In the genomic region with DNA sequence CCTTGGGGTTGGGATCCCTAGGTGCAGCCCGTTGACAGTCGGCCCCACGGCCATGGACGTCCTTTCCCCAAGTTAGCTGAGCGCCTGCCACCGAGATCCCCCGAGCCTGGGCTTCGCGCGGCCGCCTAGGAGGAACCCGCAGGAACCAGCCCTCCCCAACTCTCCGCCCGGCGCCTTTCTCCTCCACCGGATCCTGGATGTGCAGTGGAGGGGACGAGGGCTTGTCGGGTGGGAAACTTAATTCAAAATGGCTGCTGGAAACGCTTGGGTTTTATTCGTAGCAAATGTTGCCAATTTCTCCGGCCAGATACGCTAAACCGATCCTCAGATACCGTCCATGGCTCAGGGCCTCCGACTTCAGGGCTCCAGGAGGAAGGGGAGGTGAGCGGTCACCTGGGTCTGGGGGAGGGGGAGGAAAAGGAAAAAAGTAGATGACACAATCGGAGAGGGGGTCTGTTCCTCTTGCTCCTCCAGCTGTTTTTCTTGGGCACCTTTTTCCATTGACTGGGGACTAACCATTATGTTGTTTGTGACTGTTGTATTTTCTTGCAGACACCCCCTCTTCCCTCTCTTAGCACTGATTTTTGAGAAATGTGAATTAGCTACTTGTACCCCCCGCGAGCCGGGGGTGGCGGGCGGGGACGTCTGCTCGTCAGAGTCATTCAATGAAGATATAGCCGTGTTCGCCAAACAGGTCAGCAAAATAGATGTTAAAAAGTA, we compare ENCODE assay signal across 2 cellular contexts.
TF ChIP-seq lines count a peak whose summit lies in the region.

No MANE protein-coding gene starts in this region.

TF ChIP-seq in liver, 16 proteins besides CTCF, POLR2A, EP300 and RAD21 (continued from another document):
- TF ChIP-seq, protein P1, sequence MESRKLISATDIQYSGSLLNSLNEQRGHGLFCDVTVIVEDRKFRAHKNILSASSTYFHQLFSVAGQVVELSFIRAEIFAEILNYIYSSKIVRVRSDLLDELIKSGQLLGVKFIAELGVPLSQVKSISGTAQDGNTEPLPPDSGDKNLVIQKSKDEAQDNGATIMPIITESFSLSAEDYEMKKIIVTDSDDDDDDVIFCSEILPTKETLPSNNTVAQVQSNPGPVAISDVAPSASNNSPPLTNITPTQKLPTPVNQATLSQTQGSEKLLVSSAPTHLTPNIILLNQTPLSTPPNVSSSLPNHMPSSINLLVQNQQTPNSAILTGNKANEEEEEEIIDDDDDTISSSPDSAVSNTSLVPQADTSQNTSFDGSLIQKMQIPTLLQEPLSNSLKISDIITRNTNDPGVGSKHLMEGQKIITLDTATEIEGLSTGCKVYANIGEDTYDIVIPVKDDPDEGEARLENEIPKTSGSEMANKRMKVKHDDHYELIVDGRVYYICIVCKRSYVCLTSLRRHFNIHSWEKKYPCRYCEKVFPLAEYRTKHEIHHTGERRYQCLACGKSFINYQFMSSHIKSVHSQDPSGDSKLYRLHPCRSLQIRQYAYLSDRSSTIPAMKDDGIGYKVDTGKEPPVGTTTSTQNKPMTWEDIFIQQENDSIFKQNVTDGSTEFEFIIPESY (IDR thresholded peaks at IDR 0.05), result no peak
- no peak for TF ChIP-seq HNF4A (conservative IDR thresholded peaks at IDR 0.05)
- TF ChIP-seq, protein P2, sequence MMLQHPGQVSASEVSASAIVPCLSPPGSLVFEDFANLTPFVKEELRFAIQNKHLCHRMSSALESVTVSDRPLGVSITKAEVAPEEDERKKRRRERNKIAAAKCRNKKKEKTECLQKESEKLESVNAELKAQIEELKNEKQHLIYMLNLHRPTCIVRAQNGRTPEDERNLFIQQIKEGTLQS (IDR thresholded peaks at IDR 0.05), result no peak
- TF ChIP-seq HNF4G (IDR thresholded peaks at IDR 0.05), result no peak
- TF ChIP-seq YY1 (IDR thresholded peaks at IDR 0.05), result no peak
- TF ChIP-seq GABPA (IDR thresholded peaks at IDR 0.05 in 1 of 2, conservative IDR thresholded peaks at IDR 0.05 in 1 of 2), result no peak
- TF ChIP-seq RXRA (IDR thresholded peaks at IDR 0.05), result no peak
- no peak for TF ChIP-seq TAF1 (conservative IDR thresholded peaks at IDR 0.05)
- TF ChIP-seq, protein P3, sequence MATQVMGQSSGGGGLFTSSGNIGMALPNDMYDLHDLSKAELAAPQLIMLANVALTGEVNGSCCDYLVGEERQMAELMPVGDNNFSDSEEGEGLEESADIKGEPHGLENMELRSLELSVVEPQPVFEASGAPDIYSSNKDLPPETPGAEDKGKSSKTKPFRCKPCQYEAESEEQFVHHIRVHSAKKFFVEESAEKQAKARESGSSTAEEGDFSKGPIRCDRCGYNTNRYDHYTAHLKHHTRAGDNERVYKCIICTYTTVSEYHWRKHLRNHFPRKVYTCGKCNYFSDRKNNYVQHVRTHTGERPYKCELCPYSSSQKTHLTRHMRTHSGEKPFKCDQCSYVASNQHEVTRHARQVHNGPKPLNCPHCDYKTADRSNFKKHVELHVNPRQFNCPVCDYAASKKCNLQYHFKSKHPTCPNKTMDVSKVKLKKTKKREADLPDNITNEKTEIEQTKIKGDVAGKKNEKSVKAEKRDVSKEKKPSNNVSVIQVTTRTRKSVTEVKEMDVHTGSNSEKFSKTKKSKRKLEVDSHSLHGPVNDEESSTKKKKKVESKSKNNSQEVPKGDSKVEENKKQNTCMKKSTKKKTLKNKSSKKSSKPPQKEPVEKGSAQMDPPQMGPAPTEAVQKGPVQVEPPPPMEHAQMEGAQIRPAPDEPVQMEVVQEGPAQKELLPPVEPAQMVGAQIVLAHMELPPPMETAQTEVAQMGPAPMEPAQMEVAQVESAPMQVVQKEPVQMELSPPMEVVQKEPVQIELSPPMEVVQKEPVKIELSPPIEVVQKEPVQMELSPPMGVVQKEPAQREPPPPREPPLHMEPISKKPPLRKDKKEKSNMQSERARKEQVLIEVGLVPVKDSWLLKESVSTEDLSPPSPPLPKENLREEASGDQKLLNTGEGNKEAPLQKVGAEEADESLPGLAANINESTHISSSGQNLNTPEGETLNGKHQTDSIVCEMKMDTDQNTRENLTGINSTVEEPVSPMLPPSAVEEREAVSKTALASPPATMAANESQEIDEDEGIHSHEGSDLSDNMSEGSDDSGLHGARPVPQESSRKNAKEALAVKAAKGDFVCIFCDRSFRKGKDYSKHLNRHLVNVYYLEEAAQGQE (IDR thresholded peaks at IDR 0.05), result no peak
- TF ChIP-seq, protein P4, sequence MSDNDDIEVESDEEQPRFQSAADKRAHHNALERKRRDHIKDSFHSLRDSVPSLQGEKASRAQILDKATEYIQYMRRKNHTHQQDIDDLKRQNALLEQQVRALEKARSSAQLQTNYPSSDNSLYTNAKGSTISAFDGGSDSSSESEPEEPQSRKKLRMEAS (IDR thresholded peaks at IDR 0.05), result no peak
- no peak for TF ChIP-seq SP1 (IDR thresholded peaks at IDR 0.05)
- no peak for TF ChIP-seq FOXA1 (IDR thresholded peaks at IDR 0.05)
- TF ChIP-seq FOXA2 (IDR thresholded peaks at IDR 0.05), result no peak

TF ChIP-seq in HepG2, 621 proteins besides CTCF, POLR2A, EP300 and RAD21:
- TF ChIP-seq, protein P5, sequence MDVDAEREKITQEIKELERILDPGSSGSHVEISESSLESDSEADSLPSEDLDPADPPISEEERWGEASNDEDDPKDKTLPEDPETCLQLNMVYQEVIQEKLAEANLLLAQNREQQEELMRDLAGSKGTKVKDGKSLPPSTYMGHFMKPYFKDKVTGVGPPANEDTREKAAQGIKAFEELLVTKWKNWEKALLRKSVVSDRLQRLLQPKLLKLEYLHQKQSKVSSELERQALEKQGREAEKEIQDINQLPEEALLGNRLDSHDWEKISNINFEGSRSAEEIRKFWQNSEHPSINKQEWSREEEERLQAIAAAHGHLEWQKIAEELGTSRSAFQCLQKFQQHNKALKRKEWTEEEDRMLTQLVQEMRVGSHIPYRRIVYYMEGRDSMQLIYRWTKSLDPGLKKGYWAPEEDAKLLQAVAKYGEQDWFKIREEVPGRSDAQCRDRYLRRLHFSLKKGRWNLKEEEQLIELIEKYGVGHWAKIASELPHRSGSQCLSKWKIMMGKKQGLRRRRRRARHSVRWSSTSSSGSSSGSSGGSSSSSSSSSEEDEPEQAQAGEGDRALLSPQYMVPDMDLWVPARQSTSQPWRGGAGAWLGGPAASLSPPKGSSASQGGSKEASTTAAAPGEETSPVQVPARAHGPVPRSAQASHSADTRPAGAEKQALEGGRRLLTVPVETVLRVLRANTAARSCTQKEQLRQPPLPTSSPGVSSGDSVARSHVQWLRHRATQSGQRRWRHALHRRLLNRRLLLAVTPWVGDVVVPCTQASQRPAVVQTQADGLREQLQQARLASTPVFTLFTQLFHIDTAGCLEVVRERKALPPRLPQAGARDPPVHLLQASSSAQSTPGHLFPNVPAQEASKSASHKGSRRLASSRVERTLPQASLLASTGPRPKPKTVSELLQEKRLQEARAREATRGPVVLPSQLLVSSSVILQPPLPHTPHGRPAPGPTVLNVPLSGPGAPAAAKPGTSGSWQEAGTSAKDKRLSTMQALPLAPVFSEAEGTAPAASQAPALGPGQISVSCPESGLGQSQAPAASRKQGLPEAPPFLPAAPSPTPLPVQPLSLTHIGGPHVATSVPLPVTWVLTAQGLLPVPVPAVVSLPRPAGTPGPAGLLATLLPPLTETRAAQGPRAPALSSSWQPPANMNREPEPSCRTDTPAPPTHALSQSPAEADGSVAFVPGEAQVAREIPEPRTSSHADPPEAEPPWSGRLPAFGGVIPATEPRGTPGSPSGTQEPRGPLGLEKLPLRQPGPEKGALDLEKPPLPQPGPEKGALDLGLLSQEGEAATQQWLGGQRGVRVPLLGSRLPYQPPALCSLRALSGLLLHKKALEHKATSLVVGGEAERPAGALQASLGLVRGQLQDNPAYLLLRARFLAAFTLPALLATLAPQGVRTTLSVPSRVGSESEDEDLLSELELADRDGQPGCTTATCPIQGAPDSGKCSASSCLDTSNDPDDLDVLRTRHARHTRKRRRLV (CRISPR knock-in tag; IDR thresholded peaks at IDR 0.05), result no peak
- TF ChIP-seq ZFP62 (CRISPR knock-in tag; IDR thresholded peaks at IDR 0.05), result no peak
- no peak for TF ChIP-seq ZNF251 (CRISPR knock-in tag; IDR thresholded peaks at IDR 0.05)
- TF ChIP-seq TOE1 (CRISPR knock-in tag; IDR thresholded peaks at IDR 0.05), result no peak
- no peak for TF ChIP-seq NR2F6 (IDR thresholded peaks at IDR 0.05)
- TF ChIP-seq NR2F6 (CRISPR knock-in tag; IDR thresholded peaks at IDR 0.05), result no peak
- no peak for TF ChIP-seq CCDC6 (CRISPR knock-in tag; IDR thresholded peaks at IDR 0.05)
- TF ChIP-seq TCF7 (IDR thresholded peaks at IDR 0.05; ENCODE audit: low read depth), result no peak
- TF ChIP-seq, protein P6, sequence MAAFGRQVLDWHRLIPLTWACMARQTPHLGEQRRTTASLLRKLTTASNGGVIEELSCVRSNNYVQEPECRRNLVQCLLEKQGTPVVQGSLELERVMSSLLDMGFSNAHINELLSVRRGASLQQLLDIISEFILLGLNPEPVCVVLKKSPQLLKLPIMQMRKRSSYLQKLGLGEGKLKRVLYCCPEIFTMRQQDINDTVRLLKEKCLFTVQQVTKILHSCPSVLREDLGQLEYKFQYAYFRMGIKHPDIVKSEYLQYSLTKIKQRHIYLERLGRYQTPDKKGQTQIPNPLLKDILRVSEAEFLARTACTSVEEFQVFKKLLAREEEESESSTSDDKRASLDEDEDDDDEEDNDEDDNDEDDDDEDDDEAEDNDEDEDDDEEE (CRISPR knock-in tag; IDR thresholded peaks at IDR 0.05), result no peak
- no peak for TF ChIP-seq ZNF441 (CRISPR knock-in tag; IDR thresholded peaks at IDR 0.05; ENCODE audit: borderline replicate concordance)
- TF ChIP-seq, protein P7, sequence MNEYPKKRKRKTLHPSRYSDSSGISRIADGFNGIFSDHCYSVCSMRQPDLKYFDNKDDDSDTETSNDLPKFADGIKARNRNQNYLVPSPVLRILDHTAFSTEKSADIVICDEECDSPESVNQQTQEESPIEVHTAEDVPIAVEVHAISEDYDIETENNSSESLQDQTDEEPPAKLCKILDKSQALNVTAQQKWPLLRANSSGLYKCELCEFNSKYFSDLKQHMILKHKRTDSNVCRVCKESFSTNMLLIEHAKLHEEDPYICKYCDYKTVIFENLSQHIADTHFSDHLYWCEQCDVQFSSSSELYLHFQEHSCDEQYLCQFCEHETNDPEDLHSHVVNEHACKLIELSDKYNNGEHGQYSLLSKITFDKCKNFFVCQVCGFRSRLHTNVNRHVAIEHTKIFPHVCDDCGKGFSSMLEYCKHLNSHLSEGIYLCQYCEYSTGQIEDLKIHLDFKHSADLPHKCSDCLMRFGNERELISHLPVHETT (CRISPR knock-in tag; conservative IDR thresholded peaks at IDR 0.05), result no peak
- TF ChIP-seq CHD4 (IDR thresholded peaks at IDR 0.05; ENCODE audit: borderline replicate concordance, low read length), result no peak
- no peak for TF ChIP-seq ZNF616 (CRISPR knock-in tag; IDR thresholded peaks at IDR 0.05; ENCODE audit: low read depth)
- no peak for TF ChIP-seq ELF4 (CRISPR knock-in tag; IDR thresholded peaks at IDR 0.05; ENCODE audit: borderline replicate concordance)
- TF ChIP-seq MTF1 (CRISPR knock-in tag; IDR thresholded peaks at IDR 0.05), result no peak
- TF ChIP-seq KMT2B (CRISPR knock-in tag; IDR thresholded peaks at IDR 0.05), result no peak
- TF ChIP-seq ZNF747 (CRISPR knock-in tag; IDR thresholded peaks at IDR 0.05; ENCODE audit: borderline replicate concordance), result no peak
